Comparison of ENCODE assay signal across 8 cellular contexts in genomic region chr3:141486416-141486734, GRCh38. TPM values are rescaled to one million over a fixed set of nuclear protein-coding genes. Genes with fewer than 3 reads are reported as not detected.
DNase-seq lines count a peak whose midpoint lies in the region; ATAC-seq and TF ChIP-seq lines count a peak whose summit lies in the region.

No MANE protein-coding gene starts in this region.

- no peaks in the 10 kb centered on the region for H3K36me3 Mint-ChIP-seq in progenitor cell of endocrine pancreas (ENCODE audit: insufficient read depth)

- H3K36me3 ChIP-seq in GM23248 (ENCODE audit: low read depth), result no peaks in the 10 kb centered on the region
- no peaks in the 10 kb centered on the region; the same call in 1 of the 2 replicates for H3K36me3 ChIP-seq in SJCRH30
- H3K36me3 ChIP-seq in esophagus squamous epithelium, result no peaks in the 10 kb centered on the region

- H4K20me1 ChIP-seq in GM23248 (ENCODE audit: insufficient read depth), result peaks cover 12% of the 10 kb centered on the region; the same call in 1 of the 2 replicates

- peaks cover 48% of the 10 kb centered on the region for H3K4me1 ChIP-seq in GM23248 (ENCODE audit: insufficient read depth)
- peaks cover 11% of the 10 kb centered on the region; the same call in 1 of the 2 replicates for H3K4me1 ChIP-seq in SJCRH30
- peaks cover 9 to 41% (median 12%) of the 10 kb centered on the region in 3 donors for H3K4me1 ChIP-seq in esophagus squamous epithelium

- in situ Hi-C loops in GM23248 (cut with MboI), result no loop called here

- peak overlapping the region; percentile 95 for H3K9ac ChIP-seq in GM23248

- H3K9me3 ChIP-seq in GM23248 (ENCODE audit: low read depth) (no peaks in the 10 kb centered on the region), SJCRH30 (replicated peaks) (no peaks in the 10 kb centered on the region), esophagus squamous epithelium (no peaks in the 10 kb centered on the region)

- H3K4me3 ChIP-seq in GM23248, result peak overlapping the region; percentile 87
- peak overlapping the region; percentile 86 for H3K4me3 ChIP-seq in SJCRH30
- H3K4me3 ChIP-seq in esophagus squamous epithelium, result peak overlapping the region; percentile 72 to 98 (median 96)

- peak overlapping the region; percentile 76 for H3K4me3 Mint-ChIP-seq in progenitor cell of endocrine pancreas (ENCODE audit: low read depth)

- H2AFZ ChIP-seq in GM23248, result peak overlapping the region; percentile 77

- peaks cover 47% of the 10 kb centered on the region for H3F3A ChIP-seq in GM23248 (ENCODE audit: insufficient read depth)

- H3K4me1 Mint-ChIP-seq in progenitor cell of endocrine pancreas (ENCODE audit: low read depth), result peaks cover 17% of the 10 kb centered on the region

- H3K9me2 ChIP-seq in GM23248 (ENCODE audit: insufficient read depth), result no peaks in the 10 kb centered on the region

- no peak for ATAC-seq in GM18870 (IDR thresholded peaks at IDR 0.05; ENCODE audit: unreplicated experiment)
- no peak for ATAC-seq in HG02678 (IDR thresholded peaks at IDR 0.05; ENCODE audit: unreplicated experiment)

- no peaks in the 10 kb centered on the region for H3K9me3 Mint-ChIP-seq in progenitor cell of endocrine pancreas (ENCODE audit: low read depth)

- H3K27me3 ChIP-seq in GM23248 (replicated peaks; ENCODE audit: insufficient read depth) (no peaks in the 10 kb centered on the region), SJCRH30 (no peaks in the 10 kb centered on the region), esophagus squamous epithelium (no peaks in the 10 kb centered on the region)

- DNase-seq in GM23248 (peak; percentile 79), SJCRH30 (no peak), esophagus squamous epithelium (lab: John Stamatoyannopoulos, UW) (no peak), progenitor cell of endocrine pancreas (ENCODE audit: low spot score, unreplicated experiment) (no peak), NCI-H1417 treated with DMSO at 0.1 percent for 48 hours (lab: John Stamatoyannopoulos, UW) (no peak), CD1c-positive myeloid dendritic cell (ENCODE audit: extremely low spot score) (no peak)

- intact Hi-C loops in esophagus squamous epithelium (cut with DNase I), result no loop called here

- H3K27ac ChIP-seq in GM23248 (peak overlapping the region; percentile 98), SJCRH30 (no peak overlapping the region), esophagus squamous epithelium (peak overlapping the region; percentile 91 to 100 (median 98))

- no peak for TF ChIP-seq CTCF in esophagus squamous epithelium (IDR thresholded peaks at IDR 0.05)
- TF ChIP-seq CTCF in progenitor cell of endocrine pancreas (IDR thresholded peaks at IDR 0.05; ENCODE audit: unreplicated experiment), result no peak

- peaks cover 39% of the 10 kb centered on the region for H3K79me2 ChIP-seq in GM23248 (ENCODE audit: insufficient read depth)

- peaks cover 13% of the 10 kb centered on the region for H3K27me3 Mint-ChIP-seq in progenitor cell of endocrine pancreas

- 0 to 1% methylated on average over 5 of the region's 5 CpGs for WGBS in GM23248 (ENCODE audit: low coverage in 1 of 2, low lambda C conversion rate in 2 of 2, missing lambda C conversion rate in 2 of 2), 2 experiments
- WGBS in esophagus squamous epithelium, 2 donors, result 0 to 8% methylated on average over 2 of the region's 5 CpGs

- H3K4me2 ChIP-seq in GM23248 (ENCODE audit: unreplicated experiment), result peak overlapping the region; percentile 76

- peak overlapping the region; percentile 85 for H3K27ac Mint-ChIP-seq in progenitor cell of endocrine pancreas

- no peak for TF ChIP-seq POLR2A in esophagus squamous epithelium (IDR thresholded peaks at IDR 0.05)

RNA-seq across cellular contexts. Expression of gene RASA2, which starts 0.5 kb away (rescaled TPM):
- total RNA-seq in GM23248 (2014; rRNA removed; shearing (Covaris generic)), result 18.8 and 21.0 TPM in 2 replicates
- 12.4 and 16.9 TPM in 2 replicates for polyA plus RNA-seq in GM23248 (2016; fragmentation: Nextera tagmentation; extraction: Ambion mirVana)
- 31.6 and 37.5 TPM in 2 replicates for total RNA-seq in SJCRH30 (2014; rRNA removed; shearing (Covaris generic))
- total RNA-seq in esophagus squamous epithelium, result 10 to 100 TPM; 12.6 to 24.6 (median 19.4) TPM
- 17.8 and 21.5 TPM in 2 replicates for total RNA-seq in progenitor cell of endocrine pancreas
